In the genomic region with DNA sequence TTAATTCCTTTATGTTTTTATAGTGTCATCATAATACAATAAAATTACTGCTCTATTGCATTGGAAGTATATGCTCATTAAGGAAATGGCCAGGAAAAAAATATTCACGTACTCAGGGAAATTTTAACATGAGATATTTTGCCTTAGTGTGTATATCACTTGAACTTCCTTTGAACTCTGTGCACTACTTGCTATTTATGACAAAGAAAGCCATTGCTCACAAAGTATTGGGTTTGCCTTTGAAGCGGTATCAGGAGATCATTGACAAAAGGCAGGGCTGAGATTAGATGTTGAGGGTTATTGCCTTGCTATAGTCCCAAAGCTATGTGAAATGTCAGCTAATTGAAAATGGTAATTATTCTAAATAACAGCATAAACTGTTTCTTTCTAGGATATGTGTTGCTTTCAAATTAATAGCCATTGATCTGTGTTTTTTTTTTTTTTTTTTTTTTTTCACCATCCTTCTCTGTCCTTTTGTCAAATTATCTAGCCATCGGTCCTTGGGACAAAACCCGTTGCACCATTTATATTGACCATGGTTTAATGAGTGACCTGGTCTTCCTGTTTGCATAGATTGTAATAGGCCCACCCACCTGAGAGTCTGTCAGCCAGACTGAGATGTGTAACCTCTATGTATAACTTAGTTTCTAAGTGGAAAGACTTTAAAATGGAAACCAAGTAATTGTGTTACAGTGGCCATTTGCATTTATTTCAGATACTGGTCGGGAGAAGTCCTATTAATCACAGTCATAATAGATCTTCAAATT, we compare ENCODE assay signal across 4 cellular contexts. TPM values are rescaled to one million over a fixed set of nuclear protein-coding genes. Genes with fewer than 3 reads are reported as not detected.
"Had no signal": no experiment of that assay in that cellular context is flagged by ENCODE, and none has a peak within 500 bp of the region (broad histone marks: within the 10 kb centered on the region; RNA-seq: fewer than 3 reads in every experiment).

No MANE protein-coding gene starts in this region.

RNA-seq across cellular contexts. Expression of gene OR4F6, which starts 14.6 kb away (rescaled TPM):
- total RNA-seq: HT-29, IMR-90, K562 had no signal
- polyA plus RNA-seq: IgD-negative memory B cell, IMR-90, K562 had no signal

RNA-seq across cellular contexts. Expression of gene OR4F15, which starts 23.3 kb away (rescaled TPM):
- total RNA-seq: HT-29, K562 had no signal
- polyA plus RNA-seq: IgD-negative memory B cell, IMR-90, K562 had no signal
